In the genomic region with DNA sequence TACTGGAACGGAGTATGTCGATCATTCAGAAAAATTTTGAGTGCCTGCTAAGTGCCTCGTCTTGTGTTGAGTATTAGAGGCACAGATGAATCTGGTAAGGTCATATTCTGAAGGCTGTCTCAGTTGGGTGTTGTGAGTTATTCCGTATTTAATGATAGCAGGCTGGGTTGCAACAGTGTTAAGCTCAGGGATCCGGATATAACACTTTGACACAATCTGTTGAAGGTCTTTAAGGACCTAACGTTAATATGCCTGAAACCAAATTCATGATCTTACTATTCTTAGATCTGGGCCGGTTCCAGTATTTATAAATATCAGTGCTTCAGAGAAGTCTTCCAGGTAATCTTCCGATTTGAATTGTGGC, we compare ENCODE assay signal across 1 cellular context.
TF ChIP-seq lines count a peak whose summit lies in the region.

No MANE protein-coding gene starts in this region.

TF ChIP-seq in HepG2, 621 proteins besides CTCF, POLR2A, EP300 and RAD21:
- TF ChIP-seq NR2F1 (CRISPR knock-in tag; IDR thresholded peaks at IDR 0.05) (no peak), TOPORS (CRISPR knock-in tag; IDR thresholded peaks at IDR 0.05) (no peak), RAD51 (IDR thresholded peaks at IDR 0.05; ENCODE audit: borderline replicate concordance) (no peak), SNAPC2 (CRISPR knock-in tag; IDR thresholded peaks at IDR 0.05) (no peak), ZNF879 (CRISPR knock-in tag; IDR thresholded peaks at IDR 0.05) (no peak), ZNF207 (IDR thresholded peaks at IDR 0.05; ENCODE audit: borderline replicate concordance) (no peak), ZNF883 (CRISPR knock-in tag; IDR thresholded peaks at IDR 0.05; ENCODE audit: not compliant biosample characterization) (no peak), THYN1 (CRISPR knock-in tag; IDR thresholded peaks at IDR 0.05; ENCODE audit: borderline replicate concordance, low read depth) (no peak), ZNF772 (CRISPR knock-in tag; IDR thresholded peaks at IDR 0.05) (0 out of 2 replicates have a peak, but pooled peaks have one; percentile 4), MIER2 (CRISPR knock-in tag; IDR thresholded peaks at IDR 0.05) (no peak), NFIC (IDR thresholded peaks at IDR 0.05; ENCODE audit: low read length) (no peak), ZSCAN25 (CRISPR knock-in tag; IDR thresholded peaks at IDR 0.05) (0 out of 2 replicates have a peak, but pooled peaks have one; percentile 7), ZSCAN30 (CRISPR knock-in tag; IDR thresholded peaks at IDR 0.05) (0 out of 2 replicates have a peak, but pooled peaks have one; percentile 67), ZNF205 (CRISPR knock-in tag; IDR thresholded peaks at IDR 0.05) (no peak), RBAK (CRISPR knock-in tag; IDR thresholded peaks at IDR 0.05) (no peak)
- TF ChIP-seq, protein P1, sequence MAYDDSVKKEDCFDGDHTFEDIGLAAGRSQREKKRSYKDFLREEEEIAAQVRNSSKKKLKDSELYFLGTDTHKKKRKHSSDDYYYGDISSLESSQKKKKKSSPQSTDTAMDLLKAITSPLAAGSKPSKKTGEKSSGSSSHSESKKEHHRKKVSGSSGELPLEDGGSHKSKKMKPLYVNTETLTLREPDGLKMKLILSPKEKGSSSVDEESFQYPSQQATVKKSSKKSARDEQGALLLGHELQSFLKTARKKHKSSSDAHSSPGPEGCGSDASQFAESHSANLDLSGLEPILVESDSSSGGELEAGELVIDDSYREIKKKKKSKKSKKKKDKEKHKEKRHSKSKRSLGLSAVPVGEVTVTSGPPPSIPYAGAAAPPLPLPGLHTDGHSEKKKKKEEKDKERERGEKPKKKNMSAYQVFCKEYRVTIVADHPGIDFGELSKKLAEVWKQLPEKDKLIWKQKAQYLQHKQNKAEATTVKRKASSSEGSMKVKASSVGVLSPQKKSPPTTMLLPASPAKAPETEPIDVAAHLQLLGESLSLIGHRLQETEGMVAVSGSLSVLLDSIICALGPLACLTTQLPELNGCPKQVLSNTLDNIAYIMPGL (CRISPR knock-in tag; IDR thresholded peaks at IDR 0.05; ENCODE audit: borderline replicate concordance in 1 of 2, low read depth in 1 of 2): peak in 1 of 2 experiments; percentile 11; a peak in 1 of 4 replicates
- TF ChIP-seq, protein P2, sequence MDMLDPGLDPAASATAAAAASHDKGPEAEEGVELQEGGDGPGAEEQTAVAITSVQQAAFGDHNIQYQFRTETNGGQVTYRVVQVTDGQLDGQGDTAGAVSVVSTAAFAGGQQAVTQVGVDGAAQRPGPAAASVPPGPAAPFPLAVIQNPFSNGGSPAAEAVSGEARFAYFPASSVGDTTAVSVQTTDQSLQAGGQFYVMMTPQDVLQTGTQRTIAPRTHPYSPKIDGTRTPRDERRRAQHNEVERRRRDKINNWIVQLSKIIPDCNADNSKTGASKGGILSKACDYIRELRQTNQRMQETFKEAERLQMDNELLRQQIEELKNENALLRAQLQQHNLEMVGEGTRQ (IDR thresholded peaks at IDR 0.05; ENCODE audit: low read depth, low read length): no peak
- TF ChIP-seq, protein P2 (CRISPR knock-in tag; IDR thresholded peaks at IDR 0.05; ENCODE audit: borderline replicate concordance): 0 out of 2 replicates have a peak, but pooled peaks have one; percentile 19
- TF ChIP-seq, protein P3, sequence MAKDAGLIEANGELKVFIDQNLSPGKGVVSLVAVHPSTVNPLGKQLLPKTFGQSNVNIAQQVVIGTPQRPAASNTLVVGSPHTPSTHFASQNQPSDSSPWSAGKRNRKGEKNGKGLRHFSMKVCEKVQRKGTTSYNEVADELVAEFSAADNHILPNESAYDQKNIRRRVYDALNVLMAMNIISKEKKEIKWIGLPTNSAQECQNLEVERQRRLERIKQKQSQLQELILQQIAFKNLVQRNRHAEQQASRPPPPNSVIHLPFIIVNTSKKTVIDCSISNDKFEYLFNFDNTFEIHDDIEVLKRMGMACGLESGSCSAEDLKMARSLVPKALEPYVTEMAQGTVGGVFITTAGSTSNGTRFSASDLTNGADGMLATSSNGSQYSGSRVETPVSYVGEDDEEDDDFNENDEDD (CRISPR knock-in tag; IDR thresholded peaks at IDR 0.05; ENCODE audit: borderline replicate concordance): no peak
- TF ChIP-seq, protein P4, sequence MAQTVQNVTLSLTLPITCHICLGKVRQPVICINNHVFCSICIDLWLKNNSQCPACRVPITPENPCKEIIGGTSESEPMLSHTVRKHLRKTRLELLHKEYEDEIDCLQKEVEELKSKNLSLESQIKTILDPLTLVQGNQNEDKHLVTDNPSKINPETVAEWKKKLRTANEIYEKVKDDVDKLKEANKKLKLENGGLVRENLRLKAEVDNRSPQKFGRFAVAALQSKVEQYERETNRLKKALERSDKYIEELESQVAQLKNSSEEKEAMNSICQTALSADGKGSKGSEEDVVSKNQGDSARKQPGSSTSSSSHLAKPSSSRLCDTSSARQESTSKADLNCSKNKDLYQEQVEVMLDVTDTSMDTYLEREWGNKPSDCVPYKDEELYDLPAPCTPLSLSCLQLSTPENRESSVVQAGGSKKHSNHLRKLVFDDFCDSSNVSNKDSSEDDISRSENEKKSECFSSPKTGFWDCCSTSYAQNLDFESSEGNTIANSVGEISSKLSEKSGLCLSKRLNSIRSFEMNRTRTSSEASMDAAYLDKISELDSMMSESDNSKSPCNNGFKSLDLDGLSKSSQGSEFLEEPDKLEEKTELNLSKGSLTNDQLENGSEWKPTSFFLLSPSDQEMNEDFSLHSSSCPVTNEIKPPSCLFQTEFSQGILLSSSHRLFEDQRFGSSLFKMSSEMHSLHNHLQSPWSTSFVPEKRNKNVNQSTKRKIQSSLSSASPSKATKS (CRISPR knock-in tag; IDR thresholded peaks at IDR 0.05): peak; percentile 81; the same call in 1 of the 2 replicates
